In the genomic region with DNA sequence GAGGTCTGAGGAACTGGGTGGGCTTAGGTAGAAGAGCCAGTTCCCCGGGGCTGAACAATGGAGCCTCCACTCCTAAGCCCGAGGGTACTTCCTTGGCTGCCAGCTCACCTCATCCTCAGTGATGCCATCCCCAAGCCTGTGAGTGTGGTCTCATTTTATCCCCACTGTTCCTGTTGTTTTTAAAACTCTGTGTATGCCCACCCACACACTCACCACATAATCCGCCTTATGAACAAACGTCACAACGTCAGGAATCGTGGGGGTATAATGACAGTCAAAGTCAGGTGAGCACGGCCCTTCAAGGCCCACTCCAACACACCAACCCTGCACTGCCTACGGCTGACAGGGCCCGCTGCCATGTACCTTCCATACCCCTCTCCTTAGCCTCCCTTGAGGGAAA, we compare ENCODE assay signal across 19 cellular contexts.
"Had no signal": no experiment of that assay in that cellular context is flagged by ENCODE, and none has a peak within 500 bp of the region (broad histone marks: within the 10 kb centered on the region; RNA-seq: fewer than 3 reads in every experiment).

No MANE protein-coding gene starts in this region.

- H3K4me3 ChIP-seq: SK-N-MC had no signal

- H3K27ac ChIP-seq: RWPE1, SK-N-MC had no signal

- DNase-seq: KBM-7, NCI-H1092, NCI-H1105 treated with DMSO at 0.1 percent for 48 hours, NCI-H1417 treated with DMSO at 0.1 percent for 48 hours, NCI-H146, NCI-H1694 treated with DMSO at 0.1 percent for 48 hours, NCI-H1930, NCI-H2081, NCI-H2171, NCI-H226, NCI-H446, NCI-H510A, NCI-H524 treated with DMSO at 0.1 percent for 48 hours, NCI-H69, NCI-H774, PC-3, SHP77 had no signal
